15 cellular contexts compared by ENCODE assay signal in genomic region chr6:30533460-30534294, GRCh38. TPM values are rescaled to one million over a fixed set of nuclear protein-coding genes. Genes with fewer than 3 reads are reported as not detected.
A peak's percentile ranks its signal among the peaks of the same experiment; 100 is the strongest.
DNase-seq lines count a peak whose midpoint lies in the region; ATAC-seq and TF ChIP-seq lines count a peak whose summit lies in the region.
"Had no signal": no experiment of that assay in that cellular context is flagged by ENCODE, and none has a peak within 500 bp of the region (broad histone marks: within the 10 kb centered on the region; RNA-seq: fewer than 3 reads in every experiment).

No MANE protein-coding gene starts in this region.

- no peak overlapping the region for H3K27ac ChIP-seq in CD8-positive, alpha-beta T cell (ENCODE audit: low read depth, low read length)
- no peak overlapping the region for H3K27ac ChIP-seq in naive thymus-derived CD4-positive, alpha-beta T cell (ENCODE audit: low read depth, low read length)
- H3K27ac ChIP-seq: neural progenitor cell, thyroid gland had no signal

- H3K27ac Mint-ChIP-seq in CD8-positive, alpha-beta T cell = peak overlapping the region; percentile 57
- H3K27ac Mint-ChIP-seq in central memory CD8-positive, alpha-beta T cell (ENCODE audit: low read depth) = peak overlapping the region; percentile 86
- peak overlapping the region in 7 of 9 donors; percentile 53 to 91 (median 81) for H3K27ac Mint-ChIP-seq in naive thymus-derived CD4-positive, alpha-beta T cell
- H3K27ac Mint-ChIP-seq: neural progenitor cell had no signal

- no peak overlapping the region for H3K4me3 ChIP-seq in CD8-positive, alpha-beta T cell (ENCODE audit: low read depth, low read length)
- H3K4me3 ChIP-seq in naive thymus-derived CD4-positive, alpha-beta T cell (ENCODE audit: low read length) = no peak overlapping the region
- H3K4me3 ChIP-seq: neural progenitor cell, thyroid gland had no signal

- no peaks in the 10 kb centered on the region for H3K27me3 Mint-ChIP-seq in CD8-positive, alpha-beta T cell (ENCODE audit: low read depth)
- no peaks in the 10 kb centered on the region for H3K27me3 Mint-ChIP-seq in central memory CD8-positive, alpha-beta T cell
- peaks cover 0 to 3% (median 0%) of the 10 kb centered on the region in 5 donors for H3K27me3 Mint-ChIP-seq in naive thymus-derived CD4-positive, alpha-beta T cell

- peaks cover 33% of the 10 kb centered on the region for H3K4me1 Mint-ChIP-seq in CD8-positive, alpha-beta T cell (ENCODE audit: low read depth)
- peaks cover 38% of the 10 kb centered on the region for H3K4me1 Mint-ChIP-seq in central memory CD8-positive, alpha-beta T cell
- H3K4me1 Mint-ChIP-seq in naive thymus-derived CD4-positive, alpha-beta T cell = peaks cover 16 to 41% (median 32%) of the 10 kb centered on the region in 7 donors
- H3K4me1 Mint-ChIP-seq: neural progenitor cell had no signal

- no peak for DNase-seq in CD8-positive, alpha-beta T cell
- DNase-seq in OCI-M1 (lab: John Stamatoyannopoulos, UW) = peak; percentile 47
- DNase-seq in central memory CD8-positive, alpha-beta T cell (ENCODE audit: low spot score in 2 of 2) = no peak
- DNase-seq in naive thymus-derived CD4-positive, alpha-beta T cell = no peak
- no peak for DNase-seq in glomerular visceral epithelial cell (ENCODE audit: extremely low spot score)
- no peak for DNase-seq in GOT3 (lab: John Stamatoyannopoulos, UW)
- DNase-seq: activated gamma-delta T cell treated with Interleukin-2 at 50 U/mL for 16 hours, dorsolateral prefrontal cortex, NCI-H1436, NCI-H2227 treated with DMSO at 0.1 percent for 48 hours, right cardiac atrium, SHP77, thyroid gland had no signal

- H3K36me3 ChIP-seq in CD8-positive, alpha-beta T cell (ENCODE audit: insufficient read depth, low read length) = no peaks in the 10 kb centered on the region
- H3K36me3 ChIP-seq in naive thymus-derived CD4-positive, alpha-beta T cell (ENCODE audit: control insufficient read depth in 2 of 3, insufficient read depth in 3 of 3, low read length in 3 of 3) = no peaks in the 10 kb centered on the region
- H3K36me3 ChIP-seq: neural progenitor cell, thyroid gland had no signal

- intact Hi-C loops in CD8-positive, alpha-beta T cell (cut with DNase I, micrococcal nuclease) = loop anchor here in 1 of 2 experiments (2.0 kb wide), 1 partner anchor 15 kb away; no protein-coding TSS in a partner anchor
- intact Hi-C loops in naive thymus-derived CD4-positive, alpha-beta T cell (cut with micrococcal nuclease) = loop anchor here in 1 of 2 donors (1.0 kb wide), 1 partner anchor 8 kb away; no protein-coding TSS in a partner anchor

- POLR2A ChIA-PET in CD8-positive, alpha-beta T cell (lab: Charles Lee) = interaction anchor here (1.3 to 7.5 kb wide), 5 partner anchors 9 to 48 kb away, joined by 3 to 168 read pairs (median 20); no protein-coding TSS in a partner anchor
- POLR2A ChIA-PET in naive thymus-derived CD4-positive, alpha-beta T cell (lab: Charles Lee) = interaction anchor here (0.7 to 5.2 kb wide), 8 partner anchors 9 to 560 kb away, joined by 3 to 184 read pairs (median 35); partner anchors contain the start of gene HLA-E

- H3K9me3 Mint-ChIP-seq in CD8-positive, alpha-beta T cell = no peaks in the 10 kb centered on the region
- no peaks in the 10 kb centered on the region for H3K9me3 Mint-ChIP-seq in central memory CD8-positive, alpha-beta T cell
- H3K9me3 Mint-ChIP-seq in naive thymus-derived CD4-positive, alpha-beta T cell = peaks cover 0 to 4% (median 0%) of the 10 kb centered on the region in 11 donors
- H3K9me3 Mint-ChIP-seq: neural progenitor cell had no signal

- TF ChIP-seq CTCF in CD8-positive, alpha-beta T cell (IDR thresholded peaks at IDR 0.05) = no peak

- peaks cover 15% of the 10 kb centered on the region for H3K4me1 ChIP-seq in CD8-positive, alpha-beta T cell (ENCODE audit: insufficient read depth, low read length)
- H3K4me1 ChIP-seq in naive thymus-derived CD4-positive, alpha-beta T cell (ENCODE audit: control insufficient read depth in 2 of 2, insufficient read depth in 2 of 2, low read length in 2 of 2) = peaks cover 19 to 24% of the 10 kb centered on the region in 2 donors
- H3K4me1 ChIP-seq: neural progenitor cell, thyroid gland had no signal

- H3K4me3 Mint-ChIP-seq in CD8-positive, alpha-beta T cell = peak overlapping the region; percentile 65
- H3K4me3 Mint-ChIP-seq in central memory CD8-positive, alpha-beta T cell = peak overlapping the region; percentile 69
- H3K4me3 Mint-ChIP-seq in naive thymus-derived CD4-positive, alpha-beta T cell = peak overlapping the region in 8 of 10 donors; percentile 49 to 91 (median 64)
- H3K4me3 Mint-ChIP-seq: neural progenitor cell had no signal

- CTCF ChIA-PET in CD8-positive, alpha-beta T cell (lab: Charles Lee) = interaction anchor here (2.1 to 14.0 kb wide), 6 partner anchors 10 to 50 kb away, joined by 17 to 219 read pairs (median 51); no protein-coding TSS in a partner anchor
- CTCF ChIA-PET in naive thymus-derived CD4-positive, alpha-beta T cell (lab: Charles Lee) = interaction anchor here (0.6 to 6.5 kb wide), 6 partner anchors 10 to 49 kb away, joined by 4 to 96 read pairs (median 33); partner anchors contain the start of gene GNL1

- ATAC-seq in CD8-positive, alpha-beta T cell = no peak
- ATAC-seq in central memory CD8-positive, alpha-beta T cell (replicated peaks; ENCODE audit: extremely low read depth, poor library complexity, severe bottlenecking) = peak; percentile 46
- peak; percentile 29 for ATAC-seq in naive thymus-derived CD4-positive, alpha-beta T cell
- no peak for ATAC-seq in GM21717 (IDR thresholded peaks at IDR 0.05; ENCODE audit: unreplicated experiment)

- no peaks in the 10 kb centered on the region for H3K9me3 ChIP-seq in CD8-positive, alpha-beta T cell (ENCODE audit: low read length)
- no peaks in the 10 kb centered on the region for H3K9me3 ChIP-seq in naive thymus-derived CD4-positive, alpha-beta T cell (ENCODE audit: control insufficient read depth in 2 of 3, low read length in 3 of 3)
- H3K9me3 ChIP-seq: thyroid gland had no signal

- H3K27me3 ChIP-seq in CD8-positive, alpha-beta T cell (ENCODE audit: insufficient read depth, low read length) = no peaks in the 10 kb centered on the region
- no peaks in the 10 kb centered on the region for H3K27me3 ChIP-seq in naive thymus-derived CD4-positive, alpha-beta T cell (ENCODE audit: control insufficient read depth in 2 of 2, insufficient read depth in 2 of 2, low read length in 2 of 2)
- H3K27me3 ChIP-seq: dorsolateral prefrontal cortex, neural progenitor cell, thyroid gland had no signal

- no peaks in the 10 kb centered on the region for H3K36me3 Mint-ChIP-seq in CD8-positive, alpha-beta T cell
- H3K36me3 Mint-ChIP-seq in central memory CD8-positive, alpha-beta T cell (ENCODE audit: insufficient read depth) = peaks cover 16% of the 10 kb centered on the region
- H3K36me3 Mint-ChIP-seq in naive thymus-derived CD4-positive, alpha-beta T cell = peaks cover 0 to 6% (median 0%) of the 10 kb centered on the region in 5 donors
- H3K36me3 Mint-ChIP-seq: neural progenitor cell had no signal

RNA-seq across cellular contexts. Expression of gene GNL1, which starts 22.6 kb away (rescaled TPM):
- 100 to 1,000 TPM; 148 to 159 TPM for total RNA-seq in CD8-positive, alpha-beta T cell
- total RNA-seq in naive thymus-derived CD4-positive, alpha-beta T cell = 100 to 1,000 TPM in 2 of 5 experiments, 10 to 100 TPM in 3; 56.0 to 190 (median 73.1) TPM
- polyA plus RNA-seq in naive thymus-derived CD4-positive, alpha-beta T cell = 10 to 100 TPM; 27.7 to 29.6 TPM

RNA-seq across cellular contexts. Expression of gene PRR3, which starts 23.4 kb away (rescaled TPM):
- 10 to 100 TPM; 11.3 to 13.3 TPM for total RNA-seq in CD8-positive, alpha-beta T cell
- 10 to 100 TPM; 14.1 to 29.4 (median 23.3) TPM for total RNA-seq in naive thymus-derived CD4-positive, alpha-beta T cell
- 10 to 100 TPM; 11.1 to 14.4 TPM for polyA plus RNA-seq in naive thymus-derived CD4-positive, alpha-beta T cell

RNA-seq across cellular contexts. Expression of gene ABCF1, which starts 37.6 kb away (rescaled TPM):
- 100 to 1,000 TPM; 121 to 130 TPM for total RNA-seq in CD8-positive, alpha-beta T cell
- total RNA-seq in naive thymus-derived CD4-positive, alpha-beta T cell = 100 to 1,000 TPM in 1 of 5 experiments, 10 to 100 TPM in 4; 65.1 to 116 (median 86.6) TPM
- 10 to 100 TPM; 25.2 to 45.5 TPM for polyA plus RNA-seq in naive thymus-derived CD4-positive, alpha-beta T cell

RNA-seq across cellular contexts. Expression of gene HLA-E, which starts 44.4 kb away (rescaled TPM):
- total RNA-seq in CD8-positive, alpha-beta T cell = 1,000 to 10,000 TPM; 1,266 to 1,281 TPM
- total RNA-seq in naive thymus-derived CD4-positive, alpha-beta T cell = 1,000 to 10,000 TPM in 4 of 5 experiments, 100 to 1,000 TPM in 1; 614 to 1,412 (median 1,095) TPM
- 1,000 to 10,000 TPM; 3,020 to 3,096 TPM for polyA plus RNA-seq in naive thymus-derived CD4-positive, alpha-beta T cell

Comparison
In these comparisons a context has a peak if more than half of its experiments do, and no peak if none do; other contexts are left out.
1. ATAC-seq: peak in central memory CD8-positive, alpha-beta T cell (single experiment) and naive thymus-derived CD4-positive, alpha-beta T cell (single experiment); none in CD8-positive, alpha-beta T cell (single experiment) and GM21717 (single experiment).
2. Peak in every context shown above with its lines, with median percentiles within 50 percentile points of each other: H3K27ac Mint-ChIP-seq and H3K4me3 Mint-ChIP-seq.